ENCODE assay signal across 11 cellular contexts in genomic region chr2:56474412-56475158, GRCh38.
A peak's percentile ranks its signal among the peaks of the same experiment; 100 is the strongest.
DNase-seq lines count a peak whose midpoint lies in the region; TF ChIP-seq lines count a peak whose summit lies in the region.
"Had no signal": no experiment of that assay in that cellular context is flagged by ENCODE, and none has a peak within 500 bp of the region (broad histone marks: within the 10 kb centered on the region; RNA-seq: fewer than 3 reads in every experiment).

No MANE protein-coding gene starts in this region.

- POLR2A ChIA-PET in BJ (lab: Charles Lee) = no interaction called here

- DNase-seq in BJ (ENCODE audit: low read depth) (peak; percentile 11), MV-4-11 (lab: John Stamatoyannopoulos, UW) (peak; percentile 33), OCI-M1 (lab: John Stamatoyannopoulos, UW) (peak; percentile 71), right atrium auricular region (ENCODE audit: low spot score) (no peak), HAP-1 (ENCODE audit: low spot score in 2 of 2) (no peak), HUDEP-2 (lab: John Stamatoyannopoulos, UW; ENCODE audit: unreplicated experiment in 76 of 76) (no peak)
- DNase-seq in activated CD4-positive, alpha-beta T cell treated with anti-CD3 and anti-CD28 coated beads for 4 hours = no peak
- no peak for DNase-seq in stimulated activated CD4-positive, alpha-beta T cell treated with anti-CD3 and anti-CD28 coated beads, Interleukin-2, amount 100 ng/mL, for 24 hours
- DNase-seq: activated naive CD8-positive, alpha-beta T cell treated with anti-CD3 and anti-CD28 coated beads, Interleukin-2, amount 10 ng/mL, durations not matched to agents 7 days and 5 days; MG63 had no signal

- peak overlapping the region; percentile 33 to 55 for H3K27ac ChIP-seq in right atrium auricular region
- H3K27ac ChIP-seq: prostate gland had no signal

- H3K9me3 ChIP-seq in right atrium auricular region (no peaks in the 10 kb centered on the region), HAP-1 (no peaks in the 10 kb centered on the region)
- H3K9me3 ChIP-seq: MG63, prostate gland had no signal

- no peaks in the 10 kb centered on the region for H3K27me3 ChIP-seq in BJ (ENCODE audit: control insufficient read depth, insufficient read depth, low read length)
- no peaks in the 10 kb centered on the region for H3K27me3 ChIP-seq in right atrium auricular region
- no peaks in the 10 kb centered on the region for H3K27me3 ChIP-seq in HAP-1 (ENCODE audit: low read depth)
- H3K27me3 ChIP-seq: MG63 had no signal

- H3K36me3 ChIP-seq in BJ (ENCODE audit: control insufficient read depth, insufficient read depth, low read length) (no peaks in the 10 kb centered on the region), right atrium auricular region (no peaks in the 10 kb centered on the region), HAP-1 (replicated peaks) (no peaks in the 10 kb centered on the region)
- H3K36me3 ChIP-seq: MG63, prostate gland had no signal

- TF ChIP-seq CTCF in BJ (IDR thresholded peaks at IDR 0.05; ENCODE audit: insufficient read depth, low read depth, low read length) (no peak), right atrium auricular region (IDR thresholded peaks at IDR 0.05) (no peak)

- CTCF ChIA-PET in BJ (lab: Yijun Ruan, JAX) = interaction anchor here (0.6 to 1.4 kb wide), 2 partner anchors 291 to 1032 kb away, joined by 3 to 4 read pairs; partner anchors contain the start of gene CCDC85A

- in situ Hi-C loops in HAP-1 (cut with MboI; ENCODE audit: low sequenced_read_pairs) = no loop called here

- no peak overlapping the region for H3K4me3 ChIP-seq in BJ (ENCODE audit: low read depth, low read length)
- H3K4me3 ChIP-seq in right atrium auricular region = no peak overlapping the region
- H3K4me3 ChIP-seq in HAP-1 = no peak overlapping the region
- H3K4me3 ChIP-seq: MG63, prostate gland had no signal

- H3K4me1 ChIP-seq in right atrium auricular region = peaks cover 0 to 13% of the 10 kb centered on the region in 2 donors
- no peaks in the 10 kb centered on the region for H3K4me1 ChIP-seq in HAP-1
- H3K4me1 ChIP-seq: prostate gland had no signal

Comparison
In these comparisons a context has a peak if more than half of its experiments do, and no peak if none do; other contexts are left out.
1. DNase-seq: peak in BJ (single experiment), MV-4-11 (single experiment) and OCI-M1 (single experiment); none in right atrium auricular region (single experiment), HAP-1 (0 of 2), HUDEP-2 (0 of 76), activated CD4-positive, alpha-beta T cell treated with anti-CD3 and anti-CD28 coated beads for 4 hours (0 of 2) and stimulated activated CD4-positive, alpha-beta T cell treated with anti-CD3 and anti-CD28 coated beads, Interleukin-2, amount 100 ng/mL, for 24 hours (0 of 2).